ENCODE assay signal across 13 cellular contexts in the genomic region with DNA sequence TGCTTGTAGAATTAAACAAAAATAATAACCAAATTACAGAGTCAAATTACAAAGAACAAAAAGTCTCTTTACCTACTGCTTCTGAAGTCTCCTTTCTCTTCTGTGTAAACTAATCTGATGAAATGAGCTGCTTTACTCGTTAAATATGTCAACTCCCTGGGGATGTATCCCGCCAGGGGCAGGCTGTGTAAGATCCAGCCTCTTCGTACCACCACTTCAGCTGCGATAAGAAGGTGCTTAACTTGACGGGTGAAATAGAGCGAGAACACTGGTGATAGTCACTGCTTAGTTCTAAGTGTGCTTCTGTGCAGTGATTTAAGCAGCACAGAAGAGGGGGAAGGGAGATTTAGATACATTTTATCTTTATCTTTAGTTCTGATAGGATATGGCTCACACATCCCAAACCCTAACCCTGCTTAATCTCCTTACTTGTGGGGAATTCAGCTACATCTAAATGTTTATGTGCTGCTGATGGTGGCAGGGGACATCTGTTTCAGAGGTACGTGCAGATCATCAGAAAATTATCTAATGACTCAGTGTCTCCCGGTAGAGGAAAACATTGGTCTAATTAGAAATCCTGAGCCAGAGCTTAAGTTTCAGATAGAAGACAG. TPM values are rescaled to one million over a fixed set of nuclear protein-coding genes. Genes with fewer than 3 reads are reported as not detected.
A peak's percentile ranks its signal among the peaks of the same experiment; 100 is the strongest.
DNase-seq lines count a peak whose midpoint lies in the region; ATAC-seq and TF ChIP-seq lines count a peak whose summit lies in the region.
"Had no signal": no experiment of that assay in that cellular context is flagged by ENCODE, and none has a peak within 500 bp of the region (broad histone marks: within the 10 kb centered on the region; RNA-seq: fewer than 3 reads in every experiment).

No MANE protein-coding gene starts in this region.

- no peaks in the 10 kb centered on the region for H3K27me3 Mint-ChIP-seq in Caco-2 (ENCODE audit: insufficient read depth, unreplicated experiment)

- no peak overlapping the region for H3K4me3 Mint-ChIP-seq in Caco-2 (ENCODE audit: unreplicated experiment)
- H3K4me3 Mint-ChIP-seq: activated naive CD4-positive, alpha-beta T cell treated with anti-CD3 and anti-CD28 coated beads, Interleukin-2, amount 10 ng/mL, durations not matched to agents 7 days and 5 days; H9 had no signal

- ATAC-seq in HG03469 (IDR thresholded peaks at IDR 0.05; ENCODE audit: unreplicated experiment) (no peak), HG03460 (IDR thresholded peaks at IDR 0.05; ENCODE audit: unreplicated experiment) (no peak)
- ATAC-seq: activated CD4-positive, CD25-positive, alpha-beta regulatory T cell treated with anti-CD3 and anti-CD28 coated beads, Interleukin-2, amount 50 U/mL, for 24 hours had no signal

- H3K27me3 ChIP-seq in cardiac muscle cell = peaks cover 83% of the 10 kb centered on the region
- H3K27me3 ChIP-seq in Caco-2 (replicated peaks; ENCODE audit: control insufficient read depth, insufficient read depth, low read length) = no peaks in the 10 kb centered on the region

- DNase-seq in A172 (ENCODE audit: low spot score) = peak; percentile 21
- DNase-seq in NCI-H69 (lab: John Stamatoyannopoulos, UW) = peak; percentile 96
- DNase-seq in cardiac muscle cell (ENCODE audit: low read depth in 1 of 2, low spot score in 1 of 2) = peak; percentile 89 to 92
- no peak for DNase-seq in GM13977 (ENCODE audit: low spot score)
- no peak for DNase-seq in Caco-2
- DNase-seq: activated naive CD4-positive, alpha-beta T cell treated with anti-CD3 and anti-CD28 coated beads, Interleukin-2, amount 10 ng/mL, durations not matched to agents 7 days and 5 days; effector memory CD4-positive, alpha-beta T cell; H9; NCI-H774 had no signal

- peaks cover 15% of the 10 kb centered on the region for H3K4me1 ChIP-seq in HEK293 (ENCODE audit: control insufficient read depth, insufficient read depth, low read length)
- H3K4me1 ChIP-seq in cardiac muscle cell (ENCODE audit: low read depth) = no peaks in the 10 kb centered on the region
- H3K4me1 ChIP-seq in Caco-2 = peaks cover 40% of the 10 kb centered on the region

- no peaks in the 10 kb centered on the region for H3K36me3 Mint-ChIP-seq in Caco-2 (ENCODE audit: insufficient read depth, unreplicated experiment)
- H3K36me3 Mint-ChIP-seq: activated naive CD4-positive, alpha-beta T cell treated with anti-CD3 and anti-CD28 coated beads, Interleukin-2, amount 10 ng/mL, durations not matched to agents 7 days and 5 days had no signal

- H3K36me3 ChIP-seq in HEK293 (ENCODE audit: control insufficient read depth in 2 of 2, insufficient read depth in 1 of 2, low read length in 2 of 2) (no peaks in the 10 kb centered on the region), cardiac muscle cell (no peaks in the 10 kb centered on the region), Caco-2 (ENCODE audit: control insufficient read depth, insufficient read depth, low read length) (no peaks in the 10 kb centered on the region)

- H3K9me3 ChIP-seq in HEK293 (ENCODE audit: control insufficient read depth, insufficient read depth, low read depth, low read length) (no peaks in the 10 kb centered on the region), cardiac muscle cell (ENCODE audit: low read depth) (no peaks in the 10 kb centered on the region), Caco-2 (no peaks in the 10 kb centered on the region)

- H3K4me3 ChIP-seq in HEK293 (ENCODE audit: low read depth, low read length) (no peak overlapping the region), cardiac muscle cell (no peak overlapping the region), Caco-2 (ENCODE audit: low read depth, low read length) (no peak overlapping the region)

- intact Hi-C loops in Caco-2 (cut with micrococcal nuclease; ENCODE audit: unreplicated experiment) = loop anchor here (5.0 kb wide), 1 partner anchor 34 kb away; no protein-coding TSS in a partner anchor

- H3K4me1 Mint-ChIP-seq in Caco-2 (ENCODE audit: low read depth, unreplicated experiment) = peaks cover 16% of the 10 kb centered on the region
- H3K4me1 Mint-ChIP-seq: activated naive CD4-positive, alpha-beta T cell treated with anti-CD3 and anti-CD28 coated beads, Interleukin-2, amount 10 ng/mL, durations not matched to agents 7 days and 5 days; H9 had no signal

- TF ChIP-seq CTCF in HEK293 (tag by site-specific recombination; IDR thresholded peaks at IDR 0.05) (no peak), cardiac muscle cell (IDR thresholded peaks at IDR 0.05; ENCODE audit: low read depth, low read length) (no peak), GM13977 (IDR thresholded peaks at IDR 0.05; ENCODE audit: extremely low read depth, insufficient read depth, missing control alignments) (no peak), Caco-2 (IDR thresholded peaks at IDR 0.05; ENCODE audit: insufficient read depth in 1 of 2, low read depth in 1 of 2, low read length in 1 of 2, severe bottlenecking in 1 of 2, unreplicated experiment in 1 of 2) (no peak)

- CTCF ChIA-PET in HEK293 (lab: Yijun Ruan, JAX) (interaction anchor here (0.7 to 1.5 kb wide), 8 partner anchors 10 to 446 kb away, joined by 3 to 6 read pairs (median 4); no protein-coding TSS in a partner anchor), Caco-2 (lab: Charles Lee) (no interaction called here)

- BruUV-seq in Caco-2 (replicated peaks; lab: Mats Ljungman, UMichigan) = no TSS peak

- in situ Hi-C loops in GM13977 (cut with MboI; ENCODE audit: low pct_unique_long_range_greater_than_20kb, low sequenced_read_pairs, unreplicated experiment) = no loop called here

- POLR2A ChIA-PET in HEK293 (lab: Yijun Ruan, JAX) = interaction anchor here (0.8 to 1.4 kb wide), 8 partner anchors 10 to 473 kb away, joined by 3 to 5 read pairs (median 3); no protein-coding TSS in a partner anchor
- POLR2A ChIA-PET in Caco-2 (lab: Charles Lee) = no interaction called here

- no peak overlapping the region for H3K27ac Mint-ChIP-seq in Caco-2 (ENCODE audit: unreplicated experiment)
- H3K27ac Mint-ChIP-seq: activated naive CD4-positive, alpha-beta T cell treated with anti-CD3 and anti-CD28 coated beads, Interleukin-2, amount 10 ng/mL, durations not matched to agents 7 days and 5 days; H9 had no signal

- peak overlapping the region; percentile 84 for H3K27ac ChIP-seq in HEK293 (ENCODE audit: extremely low read depth, low read depth, low read length)
- H3K27ac ChIP-seq in cardiac muscle cell = no peak overlapping the region

- no peaks in the 10 kb centered on the region for H3K9me3 Mint-ChIP-seq in Caco-2 (ENCODE audit: unreplicated experiment)
- H3K9me3 Mint-ChIP-seq: activated naive CD4-positive, alpha-beta T cell treated with anti-CD3 and anti-CD28 coated beads, Interleukin-2, amount 10 ng/mL, durations not matched to agents 7 days and 5 days; H9 had no signal

TF ChIP-seq in HEK293, 187 proteins besides CTCF, POLR2A, EP300 and RAD21 (continues in another document):
- TF ChIP-seq MZF1 (tag by site-specific recombination; IDR thresholded peaks at IDR 0.05; ENCODE audit: borderline replicate concordance) = peak; percentile 98
- peak; percentile 93 for TF ChIP-seq ZNF366 (tag by site-specific recombination; conservative IDR thresholded peaks at IDR 0.05)
- TF ChIP-seq, protein P1, sequence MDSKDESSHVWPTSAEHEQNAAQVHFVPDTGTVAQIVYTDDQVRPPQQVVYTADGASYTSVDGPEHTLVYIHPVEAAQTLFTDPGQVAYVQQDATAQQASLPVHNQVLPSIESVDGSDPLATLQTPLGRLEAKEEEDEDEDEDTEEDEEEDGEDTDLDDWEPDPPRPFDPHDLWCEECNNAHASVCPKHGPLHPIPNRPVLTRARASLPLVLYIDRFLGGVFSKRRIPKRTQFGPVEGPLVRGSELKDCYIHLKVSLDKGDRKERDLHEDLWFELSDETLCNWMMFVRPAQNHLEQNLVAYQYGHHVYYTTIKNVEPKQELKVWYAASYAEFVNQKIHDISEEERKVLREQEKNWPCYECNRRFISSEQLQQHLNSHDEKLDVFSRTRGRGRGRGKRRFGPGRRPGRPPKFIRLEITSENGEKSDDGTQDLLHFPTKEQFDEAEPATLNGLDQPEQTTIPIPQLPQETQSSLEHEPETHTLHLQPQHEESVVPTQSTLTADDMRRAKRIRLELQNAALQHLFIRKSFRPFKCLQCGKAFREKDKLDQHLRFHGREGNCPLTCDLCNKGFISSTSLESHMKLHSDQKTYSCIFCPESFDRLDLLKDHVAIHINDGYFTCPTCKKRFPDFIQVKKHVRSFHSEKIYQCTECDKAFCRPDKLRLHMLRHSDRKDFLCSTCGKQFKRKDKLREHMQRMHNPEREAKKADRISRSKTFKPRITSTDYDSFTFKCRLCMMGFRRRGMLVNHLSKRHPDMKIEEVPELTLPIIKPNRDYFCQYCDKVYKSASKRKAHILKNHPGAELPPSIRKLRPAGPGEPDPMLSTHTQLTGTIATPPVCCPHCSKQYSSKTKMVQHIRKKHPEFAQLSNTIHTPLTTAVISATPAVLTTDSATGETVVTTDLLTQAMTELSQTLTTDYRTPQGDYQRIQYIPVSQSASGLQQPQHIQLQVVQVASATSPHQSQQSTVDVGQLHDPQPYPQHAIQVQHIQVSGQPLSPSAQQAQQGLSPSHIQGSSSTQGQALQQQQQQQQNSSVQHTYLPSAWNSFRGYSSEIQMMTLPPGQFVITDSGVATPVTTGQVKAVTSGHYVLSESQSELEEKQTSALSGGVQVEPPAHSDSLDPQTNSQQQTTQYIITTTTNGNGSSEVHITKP (tag by site-specific recombination; IDR thresholded peaks at IDR 0.05) = peak; percentile 46; the same call in 1 of the 2 replicates
- TF ChIP-seq, protein P2, sequence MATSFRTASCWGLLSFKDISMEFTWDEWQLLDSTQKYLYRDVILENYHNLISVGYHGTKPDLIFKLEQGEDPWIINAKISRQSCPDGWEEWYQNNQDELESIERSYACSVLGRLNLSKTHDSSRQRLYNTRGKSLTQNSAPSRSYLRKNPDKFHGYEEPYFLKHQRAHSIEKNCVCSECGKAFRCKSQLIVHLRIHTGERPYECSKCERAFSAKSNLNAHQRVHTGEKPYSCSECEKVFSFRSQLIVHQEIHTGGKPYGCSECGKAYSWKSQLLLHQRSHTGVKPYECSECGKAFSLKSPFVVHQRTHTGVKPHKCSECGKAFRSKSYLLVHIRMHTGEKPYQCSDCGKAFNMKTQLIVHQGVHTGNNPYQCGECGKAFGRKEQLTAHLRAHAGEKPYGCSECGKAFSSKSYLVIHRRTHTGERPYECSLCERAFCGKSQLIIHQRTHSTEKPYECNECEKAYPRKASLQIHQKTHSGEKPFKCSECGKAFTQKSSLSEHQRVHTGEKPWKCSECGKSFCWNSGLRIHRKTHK (tag by site-specific recombination; IDR thresholded peaks at IDR 0.05) = no peak
- peak; percentile 32; the same call in 1 of the 2 replicates for TF ChIP-seq ZNF623 (tag by site-specific recombination; IDR thresholded peaks at IDR 0.05)
- no peak for TF ChIP-seq SP3 (tag by site-specific recombination; IDR thresholded peaks at IDR 0.05)
- TF ChIP-seq ZBTB17 (tag by site-specific recombination; IDR thresholded peaks at IDR 0.05) = peak; percentile 79
- peak; percentile 98 for TF ChIP-seq ZNF843 (tag by site-specific recombination; IDR thresholded peaks at IDR 0.05)
- TF ChIP-seq ZBTB20 (tag by site-specific recombination; IDR thresholded peaks at IDR 0.05) = peak; percentile 54; the same call in 1 of the 2 replicates

RNA-seq across cellular contexts. Expression of a gene that starts 46.0 kb away (rescaled TPM):
- 1.8 and 2.6 TPM in 2 replicates for total RNA-seq in A172 (2014; rRNA removed; shearing (Covaris generic))
- total RNA-seq in cardiac muscle cell (1.2 and 2.4 TPM in 2 replicates), Caco-2 (2022) (17.4 and 18.5 TPM in 2 replicates)
- 0.79 and 2.3 TPM in 2 replicates for polyA plus RNA-seq in cardiac muscle cell

Comparison
In these comparisons a context has a peak if more than half of its experiments do, and no peak if none do; other contexts are left out.
1. DNase-seq: peak in A172 (single experiment), NCI-H69 (single experiment) and cardiac muscle cell (2 of 2); none in GM13977 (single experiment) and Caco-2 (0 of 2).